Comparison of ENCODE assay signal across 14 cellular contexts in the genomic region with DNA sequence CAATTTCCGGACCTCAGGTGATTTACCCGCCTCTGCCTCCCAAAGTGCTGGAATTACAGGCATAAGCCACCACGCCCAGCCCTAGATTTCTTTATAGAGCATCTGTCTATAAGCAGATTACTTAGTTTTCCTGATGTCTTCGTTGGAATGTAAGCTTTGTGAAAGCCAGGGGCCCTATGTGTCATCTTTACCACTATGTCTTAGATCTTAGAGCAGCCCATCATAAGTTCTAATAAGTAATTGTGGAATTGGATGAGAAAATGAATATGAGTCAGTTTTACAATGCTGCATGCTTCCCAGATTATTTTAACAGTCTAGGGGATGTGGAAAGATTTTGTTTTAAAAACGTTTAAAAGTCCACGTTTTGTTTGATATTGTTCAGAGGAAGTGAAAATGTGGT. TPM values are rescaled to one million over a fixed set of nuclear protein-coding genes. Genes with fewer than 3 reads are reported as not detected.
A peak's percentile ranks its signal among the peaks of the same experiment; 100 is the strongest.
DNase-seq lines count a peak whose midpoint lies in the region; ATAC-seq and TF ChIP-seq lines count a peak whose summit lies in the region.
"Had no signal": no experiment of that assay in that cellular context is flagged by ENCODE, and none has a peak within 500 bp of the region (broad histone marks: within the 10 kb centered on the region; RNA-seq: fewer than 3 reads in every experiment).

No MANE protein-coding gene starts in this region.

- DNase-seq in AG04449 (ENCODE audit: low read depth, low spot score) (peak; percentile 29), PC-3 (peak; percentile 65), fibroblast of pulmonary artery (ENCODE audit: low read depth) (peak; percentile 18), NCI-H446 treated with DMSO at 0.1 percent for 48 hours (lab: John Stamatoyannopoulos, UW) (no peak), vagina (ENCODE audit: extremely low spot score in 2 of 2) (no peak), HuH-7 (ENCODE audit: low spot score) (no peak), cerebellar nuclear complex (lab: John Stamatoyannopoulos, UW) (no peak)
- DNase-seq in CD8-positive, alpha-beta T cell, result no peak
- DNase-seq: activated CD4-positive, alpha-beta T cell treated with anti-CD3 and anti-CD28 coated beads, Interleukin-2, amount 10 ng/mL, durations not matched to agents 24 days and 14 days; glutamatergic neuron; left ventricle myocardium inferior; ovary; stimulated activated CD4-positive, alpha-beta T cell treated with anti-CD3 and anti-CD28 coated beads, Interleukin-15, amount 100 ng/mL, for 24 hours had no signal

- H2AFZ ChIP-seq in PC-3 (ENCODE audit: low read length), result no peak overlapping the region

- BruUV-seq in PC-3 (replicated peaks; lab: Mats Ljungman, UMichigan), result no TSS peak

- intact Hi-C loops in CD8-positive, alpha-beta T cell (cut with DNase I, micrococcal nuclease), result loop anchor here in 1 of 2 experiments (10.0 kb wide), 1 partner anchor 46 kb away; no protein-coding TSS in a partner anchor
- intact Hi-C loops in PC-3 (cut with micrococcal nuclease), result no loop called here
- intact Hi-C loops in vagina (cut with DNase I), result no loop called here

- H3K9me2 ChIP-seq in PC-3 (replicated peaks; ENCODE audit: low read length), result no peaks in the 10 kb centered on the region

- 0 out of 2 replicates have a peak overlapping the region, but pooled peaks have one; percentile 57 for H3K4me2 ChIP-seq in PC-3 (ENCODE audit: low read length)

- no peaks in the 10 kb centered on the region for H3K9me3 ChIP-seq in CD8-positive, alpha-beta T cell (ENCODE audit: low read length)
- H3K9me3 ChIP-seq in PC-3 (ENCODE audit: low read length), result no peaks in the 10 kb centered on the region
- H3K9me3 ChIP-seq in vagina, result no peaks in the 10 kb centered on the region
- H3K9me3 ChIP-seq: left ventricle myocardium inferior, ovary had no signal

- H3K4me3 Mint-ChIP-seq in CD8-positive, alpha-beta T cell, result no peak overlapping the region
- H3K4me3 Mint-ChIP-seq: activated CD4-positive, alpha-beta T cell treated with anti-CD3 and anti-CD28 coated beads, Interleukin-2, amount 10 ng/mL, durations not matched to agents 24 days and 14 days had no signal

- peaks cover 87% of the 10 kb centered on the region for H3K79me2 ChIP-seq in PC-3 (ENCODE audit: low read length)

- TF ChIP-seq POLR2A in vagina (IDR thresholded peaks at IDR 0.05), result no peak

- ATAC-seq in CD8-positive, alpha-beta T cell, result no peak
- peak; percentile 79 for ATAC-seq in PC-3

- TF ChIP-seq CTCF in AG04449 (IDR thresholded peaks at IDR 0.05; ENCODE audit: insufficient read depth, low read length, missing control alignments) (no peak), PC-3 (conservative IDR thresholded peaks at IDR 0.05; ENCODE audit: low read depth, low read length) (no peak), fibroblast of pulmonary artery (IDR thresholded peaks at IDR 0.05; ENCODE audit: low read length, missing control alignments) (no peak), vagina (IDR thresholded peaks at IDR 0.05) (no peak)
- no peak for TF ChIP-seq CTCF in CD8-positive, alpha-beta T cell (IDR thresholded peaks at IDR 0.05)

- no peaks in the 10 kb centered on the region for H3K9me3 Mint-ChIP-seq in CD8-positive, alpha-beta T cell
- H3K9me3 Mint-ChIP-seq: activated CD4-positive, alpha-beta T cell treated with anti-CD3 and anti-CD28 coated beads, Interleukin-2, amount 10 ng/mL, durations not matched to agents 24 days and 14 days had no signal

- no peaks in the 10 kb centered on the region for H3K27me3 ChIP-seq in CD8-positive, alpha-beta T cell (ENCODE audit: insufficient read depth, low read length)
- H3K27me3 ChIP-seq in PC-3 (ENCODE audit: low read length), result no peaks in the 10 kb centered on the region
- no peaks in the 10 kb centered on the region for H3K27me3 ChIP-seq in vagina
- H3K27me3 ChIP-seq: ovary had no signal

- peak overlapping the region; percentile 8 for H3K27ac Mint-ChIP-seq in CD8-positive, alpha-beta T cell
- H3K27ac Mint-ChIP-seq: activated CD4-positive, alpha-beta T cell treated with anti-CD3 and anti-CD28 coated beads, Interleukin-2, amount 10 ng/mL, durations not matched to agents 24 days and 14 days had no signal

- CTCF ChIA-PET in AG04449 (lab: Yijun Ruan, JAX) (interaction anchor here (1.0 to 1.9 kb wide), 2 partner anchors 10 to 508 kb away, joined by 3 to 5 read pairs; no protein-coding TSS in a partner anchor), PC-3 (lab: Charles Lee) (no interaction called here)
- CTCF ChIA-PET in CD8-positive, alpha-beta T cell (lab: Charles Lee), result no interaction called here

- peaks cover 41% of the 10 kb centered on the region for H3K4me1 ChIP-seq in CD8-positive, alpha-beta T cell (ENCODE audit: insufficient read depth, low read length)
- H3K4me1 ChIP-seq in PC-3 (ENCODE audit: insufficient read depth, low read length) (peaks cover 18% of the 10 kb centered on the region), vagina (peaks cover 20% of the 10 kb centered on the region)

- no peaks in the 10 kb centered on the region for H3K36me3 ChIP-seq in CD8-positive, alpha-beta T cell (ENCODE audit: insufficient read depth, low read length)
- H3K36me3 ChIP-seq in PC-3 (ENCODE audit: low read depth, low read length), result peaks cover 14% of the 10 kb centered on the region
- H3K36me3 ChIP-seq in vagina, result peaks cover 0 to 11% of the 10 kb centered on the region in 2 donors
- H3K36me3 ChIP-seq: ovary had no signal

- no peak overlapping the region for H3K27ac ChIP-seq in CD8-positive, alpha-beta T cell (ENCODE audit: low read depth, low read length)
- H3K27ac ChIP-seq in PC-3 (ENCODE audit: low read length) (peak overlapping the region; percentile 69), vagina (no peak overlapping the region)
- H3K27ac ChIP-seq: left ventricle myocardium inferior, ovary had no signal

- POLR2A ChIA-PET in AG04449 (lab: Yijun Ruan, JAX), result interaction anchor here (1.5 kb wide), 1 partner anchor 10 kb away, joined by 4 read pairs; no protein-coding TSS in a partner anchor
- POLR2A ChIA-PET in CD8-positive, alpha-beta T cell (lab: Charles Lee), result no interaction called here
- POLR2A ChIA-PET in PC-3 (lab: Charles Lee; ENCODE audit: unreplicated experiment), result no interaction called here

- H3K9ac ChIP-seq in PC-3 (ENCODE audit: low read length), result no peak overlapping the region

- H3K4me1 Mint-ChIP-seq in CD8-positive, alpha-beta T cell (ENCODE audit: low read depth), result peaks cover 68% of the 10 kb centered on the region

- no peaks in the 10 kb centered on the region for H3K27me3 Mint-ChIP-seq in CD8-positive, alpha-beta T cell (ENCODE audit: low read depth)
- H3K27me3 Mint-ChIP-seq: activated CD4-positive, alpha-beta T cell treated with anti-CD3 and anti-CD28 coated beads, Interleukin-2, amount 10 ng/mL, durations not matched to agents 24 days and 14 days had no signal

- H3K36me3 Mint-ChIP-seq in CD8-positive, alpha-beta T cell, result peaks cover 43% of the 10 kb centered on the region

- H3F3A ChIP-seq in PC-3 (ENCODE audit: low read length, unreplicated experiment), result peaks cover 6% of the 10 kb centered on the region

- H4K20me1 ChIP-seq in PC-3 (ENCODE audit: low read length), result 0 out of 2 replicates have a peak, but pooled peaks cover 5% of the 10 kb centered on the region

- H3K4me3 ChIP-seq in AG04449 (ENCODE audit: low read depth, low read length) (no peak overlapping the region), PC-3 (ENCODE audit: low read length) (no peak overlapping the region), fibroblast of pulmonary artery (replicated peaks; ENCODE audit: low read depth, low read length) (no peak overlapping the region), vagina (no peak overlapping the region)
- H3K4me3 ChIP-seq in CD8-positive, alpha-beta T cell (ENCODE audit: low read depth, low read length), result no peak overlapping the region
- H3K4me3 ChIP-seq: GM12878, left ventricle myocardium inferior, ovary had no signal

RNA-seq across cellular contexts. Expression of a gene that starts 9.1 kb away (rescaled TPM):
- total RNA-seq in CD8-positive, alpha-beta T cell, result 10 to 100 TPM; 22.1 to 23.0 TPM
- total RNA-seq in PC-3 (2014; rRNA removed), result 17.5 and 20.3 TPM in 2 replicates
- 15.0 TPM for total RNA-seq in vagina

RNA-seq across cellular contexts. Expression of a gene that starts 51.5 kb away (rescaled TPM):
- 1 to 10 TPM; 5.8 to 6.3 TPM for total RNA-seq in CD8-positive, alpha-beta T cell
- 13.9 and 20.8 TPM in 2 replicates for total RNA-seq in PC-3 (2014; rRNA removed)
- 15.7 TPM for total RNA-seq in vagina

Comparison
In these comparisons a context has a peak if more than half of its experiments do, and no peak if none do; other contexts are left out.
1. DNase-seq: peak in AG04449 (single experiment), PC-3 (single experiment) and fibroblast of pulmonary artery (single experiment); none in CD8-positive, alpha-beta T cell (0 of 7), NCI-H446 treated with DMSO at 0.1 percent for 48 hours (single experiment), vagina (0 of 2), HuH-7 (single experiment) and cerebellar nuclear complex (0 of 2).